16 cellular contexts compared by ENCODE assay signal in the genomic region with DNA sequence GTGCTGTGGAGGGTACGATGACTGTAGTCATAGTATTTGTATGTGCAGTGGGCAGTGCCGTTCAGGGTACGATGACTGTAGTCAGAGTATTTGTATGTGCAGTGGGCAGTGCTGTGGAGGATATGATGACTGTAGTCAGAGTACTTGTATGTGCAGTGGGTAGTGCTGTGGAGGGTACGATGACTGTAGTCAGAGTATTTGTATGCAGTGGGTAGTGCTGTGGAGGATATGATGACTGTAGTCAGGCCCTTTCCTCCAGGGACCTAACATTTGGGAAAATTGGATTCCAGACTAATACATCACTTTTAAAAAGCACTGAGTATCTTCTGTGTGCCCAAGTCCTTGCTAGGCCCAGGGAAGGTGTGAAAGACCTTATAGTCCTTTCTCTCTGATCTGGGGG. TPM values are rescaled to one million over a fixed set of nuclear protein-coding genes. Genes with fewer than 3 reads are reported as not detected.
DNase-seq lines count a peak whose midpoint lies in the region; ATAC-seq, FAIRE-seq and TF ChIP-seq lines count a peak whose summit lies in the region.
"Had no signal": no experiment of that assay in that cellular context is flagged by ENCODE, and none has a peak within 500 bp of the region (broad histone marks: within the 10 kb centered on the region; RNA-seq: fewer than 3 reads in every experiment).

No MANE protein-coding gene starts in this region.

- no peaks in the 10 kb centered on the region for H3K27me3 Mint-ChIP-seq in T-helper 1 cell treated with Interleukin-12 subunit alpha and Interleukin-12 subunit beta and Interleukin-4 antibody, amounts not matched to agents 30 μg/mL and 1 μg/mL, for 36 hours (ENCODE audit: low read depth)
- peaks cover 9% of the 10 kb centered on the region for H3K27me3 Mint-ChIP-seq in brain
- H3K27me3 Mint-ChIP-seq in naive thymus-derived CD8-positive, alpha-beta T cell, result no peaks in the 10 kb centered on the region
- H3K27me3 Mint-ChIP-seq: activated CD8-positive, alpha-beta T cell treated with anti-CD3 and anti-CD28 coated beads for 36 hours had no signal

- peak overlapping the region; percentile 32 for H3K27ac Mint-ChIP-seq in T-helper 1 cell treated with Interleukin-12 subunit alpha and Interleukin-12 subunit beta and Interleukin-4 antibody, amounts not matched to agents 30 μg/mL and 1 μg/mL, for 36 hours
- peak overlapping the region; percentile 14 to 52 (median 47) for H3K27ac Mint-ChIP-seq in brain
- peak overlapping the region in 6 of 10 donors; percentile 11 to 81 (median 56) for H3K27ac Mint-ChIP-seq in naive thymus-derived CD8-positive, alpha-beta T cell

- POLR2A ChIA-PET in naive thymus-derived CD8-positive, alpha-beta T cell (lab: Charles Lee), result interaction anchor here (0.9 to 3.0 kb wide), 2 partner anchors 12 to 18 kb away, joined by 3 to 19 read pairs; a partner anchor contains a TSS

- peaks cover 11% of the 10 kb centered on the region for H3K36me3 Mint-ChIP-seq in T-helper 1 cell treated with Interleukin-12 subunit alpha and Interleukin-12 subunit beta and Interleukin-4 antibody, amounts not matched to agents 30 μg/mL and 1 μg/mL, for 36 hours (ENCODE audit: low read depth)
- H3K36me3 Mint-ChIP-seq in brain, result peaks cover 11% of the 10 kb centered on the region
- peaks cover 0 to 26% (median 0%) of the 10 kb centered on the region in 3 donors for H3K36me3 Mint-ChIP-seq in naive thymus-derived CD8-positive, alpha-beta T cell

- peak; percentile 91 for FAIRE-seq in HTR-8/SVneo (lab: Jason Lieb, UNC)
- FAIRE-seq: urothelium cell line had no signal

- no peaks in the 10 kb centered on the region for H3K9me3 Mint-ChIP-seq in T-helper 1 cell treated with Interleukin-12 subunit alpha and Interleukin-12 subunit beta and Interleukin-4 antibody, amounts not matched to agents 30 μg/mL and 1 μg/mL, for 36 hours
- H3K9me3 Mint-ChIP-seq in brain, result no peaks in the 10 kb centered on the region
- no peaks in the 10 kb centered on the region for H3K9me3 Mint-ChIP-seq in naive thymus-derived CD8-positive, alpha-beta T cell
- H3K9me3 Mint-ChIP-seq: activated CD8-positive, alpha-beta T cell treated with anti-CD3 and anti-CD28 coated beads for 36 hours had no signal

- ATAC-seq in naive thymus-derived CD8-positive, alpha-beta T cell, result no peak
- ATAC-seq in GM21515 (IDR thresholded peaks at IDR 0.05; ENCODE audit: unreplicated experiment), result no peak
- ATAC-seq: activated CD8-positive, alpha-beta T cell treated with anti-CD3 and anti-CD28 coated beads for 36 hours; HepG2; left ventricle myocardium superior had no signal

- peak overlapping the region; percentile 23 for H3K4me3 Mint-ChIP-seq in T-helper 1 cell treated with Interleukin-12 subunit alpha and Interleukin-12 subunit beta and Interleukin-4 antibody, amounts not matched to agents 30 μg/mL and 1 μg/mL, for 36 hours
- H3K4me3 Mint-ChIP-seq in brain, result peak overlapping the region; percentile 37 to 70 (median 57)
- peak overlapping the region in 6 of 10 donors; percentile 4 to 95 (median 40) for H3K4me3 Mint-ChIP-seq in naive thymus-derived CD8-positive, alpha-beta T cell
- H3K4me3 Mint-ChIP-seq: activated CD8-positive, alpha-beta T cell treated with anti-CD3 and anti-CD28 coated beads for 36 hours had no signal

- peaks cover 20% of the 10 kb centered on the region for H3K4me1 Mint-ChIP-seq in T-helper 1 cell treated with Interleukin-12 subunit alpha and Interleukin-12 subunit beta and Interleukin-4 antibody, amounts not matched to agents 30 μg/mL and 1 μg/mL, for 36 hours (ENCODE audit: low read depth)
- peaks cover 37% of the 10 kb centered on the region for H3K4me1 Mint-ChIP-seq in brain
- H3K4me1 Mint-ChIP-seq in naive thymus-derived CD8-positive, alpha-beta T cell, result peaks cover 12 to 32% (median 30%) of the 10 kb centered on the region in 4 donors

- no peak for TF ChIP-seq CTCF in brain (conservative IDR thresholded peaks at IDR 0.05)

- DNase-seq in T-helper 1 cell (no peak), HTR-8/SVneo (ENCODE audit: insufficient read length, low spot score) (no peak), NCI-H2029 treated with DMSO at 0.1 percent for 48 hours (lab: John Stamatoyannopoulos, UW) (no peak), amniotic stem cell (lab: John Stamatoyannopoulos, UW) (no peak)
- no peak for DNase-seq in naive thymus-derived CD8-positive, alpha-beta T cell
- DNase-seq: 8988T, Calu3, GOT3, NCI-H1092 had no signal

RNA-seq across cellular contexts. Expression of a gene that starts 2.9 kb away (rescaled TPM):
- polyA plus RNA-seq in brain (ENCODE audit: insufficient read depth, low read depth, low replicate concordance), result 35.7 TPM
- 10 to 100 TPM; 35.8 to 37.2 TPM for total RNA-seq in naive thymus-derived CD8-positive, alpha-beta T cell
- 10 to 100 TPM; 17.9 to 25.6 (median 19.6) TPM for polyA plus RNA-seq in naive thymus-derived CD8-positive, alpha-beta T cell

RNA-seq across cellular contexts. Expression of a gene that starts 15.2 kb away (rescaled TPM):
- polyA plus RNA-seq in brain (ENCODE audit: insufficient read depth, low read depth, low replicate concordance), result 40.7 TPM
- total RNA-seq in naive thymus-derived CD8-positive, alpha-beta T cell, result 10 to 100 TPM; 28.5 to 29.9 TPM
- 1 to 10 TPM; 1.6 to 3.5 (median 2.6) TPM for polyA plus RNA-seq in naive thymus-derived CD8-positive, alpha-beta T cell

RNA-seq across cellular contexts. Expression of a gene that starts 17.9 kb away (rescaled TPM):
- 10.5 TPM for polyA plus RNA-seq in brain (ENCODE audit: insufficient read depth, low read depth, low replicate concordance)
- total RNA-seq in naive thymus-derived CD8-positive, alpha-beta T cell, result 10 to 100 TPM; 68.9 to 69.6 TPM
- 1 to 10 TPM; 5.2 to 9.3 (median 5.9) TPM for polyA plus RNA-seq in naive thymus-derived CD8-positive, alpha-beta T cell
